In the genomic region with DNA sequence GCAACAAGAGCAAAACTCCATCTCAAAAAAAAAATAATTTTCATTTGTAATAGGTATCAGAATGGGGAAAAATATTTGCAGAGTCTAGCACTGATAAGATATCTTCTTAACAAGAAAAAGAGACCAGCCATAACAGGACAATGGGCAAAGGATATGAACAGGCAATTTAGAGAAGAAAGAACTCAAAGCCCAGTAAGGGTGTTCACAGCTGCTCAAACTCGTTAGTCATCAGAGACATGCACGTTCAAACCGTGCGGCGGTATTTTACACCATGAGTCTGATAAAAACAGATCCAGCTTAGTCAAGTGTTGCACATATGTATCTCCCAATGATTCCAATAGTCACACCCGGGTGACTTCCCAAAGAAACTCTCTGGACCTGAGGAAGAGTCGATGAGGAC, we compare ENCODE assay signal across 1 cellular context.
TF ChIP-seq lines count a peak whose summit lies in the region.

No MANE protein-coding gene starts in this region.

TF ChIP-seq in K562, 482 proteins besides CTCF, POLR2A, EP300 and RAD21:
- no peak for TF ChIP-seq XRCC3 (IDR thresholded peaks at IDR 0.05)
- no peak for TF ChIP-seq ZFP36 (IDR thresholded peaks at IDR 0.05; ENCODE audit: low read depth, low read length, partially characterized antibody)
- no peak for TF ChIP-seq ZNF124 (CRISPR knock-in tag; IDR thresholded peaks at IDR 0.05)
- peak; percentile 71; the same call in 1 of the 2 replicates for TF ChIP-seq TRIM28 (IDR thresholded peaks at IDR 0.05)
- TF ChIP-seq JUND (IDR thresholded peaks at IDR 0.05; ENCODE audit: borderline replicate concordance, low read depth, low read length), result peak; percentile 36; the same call in 1 of the 2 replicates
- no peak for TF ChIP-seq JUND (tag; IDR thresholded peaks at IDR 0.05; ENCODE audit: borderline replicate concordance, low read depth, low read length)
- TF ChIP-seq CBX3 (IDR thresholded peaks at IDR 0.05; ENCODE audit: borderline replicate concordance in 1 of 2, low read length in 2 of 2), result peak in 1 of 2 experiments; percentile 70; a peak in 1 of 3 replicates
- peak; percentile 28 for TF ChIP-seq CBFA2T3 (IDR thresholded peaks at IDR 0.05)
- no peak for TF ChIP-seq SP1 (CRISPR knock-in tag; IDR thresholded peaks at IDR 0.05)
- TF ChIP-seq FOSL1 (tag; conservative IDR thresholded peaks at IDR 0.05), result peak; percentile 14; the same call in 1 of the 2 replicates
- TF ChIP-seq C11orf30 (IDR thresholded peaks at IDR 0.05; ENCODE audit: low read depth), result no peak
- TF ChIP-seq, protein P1, sequence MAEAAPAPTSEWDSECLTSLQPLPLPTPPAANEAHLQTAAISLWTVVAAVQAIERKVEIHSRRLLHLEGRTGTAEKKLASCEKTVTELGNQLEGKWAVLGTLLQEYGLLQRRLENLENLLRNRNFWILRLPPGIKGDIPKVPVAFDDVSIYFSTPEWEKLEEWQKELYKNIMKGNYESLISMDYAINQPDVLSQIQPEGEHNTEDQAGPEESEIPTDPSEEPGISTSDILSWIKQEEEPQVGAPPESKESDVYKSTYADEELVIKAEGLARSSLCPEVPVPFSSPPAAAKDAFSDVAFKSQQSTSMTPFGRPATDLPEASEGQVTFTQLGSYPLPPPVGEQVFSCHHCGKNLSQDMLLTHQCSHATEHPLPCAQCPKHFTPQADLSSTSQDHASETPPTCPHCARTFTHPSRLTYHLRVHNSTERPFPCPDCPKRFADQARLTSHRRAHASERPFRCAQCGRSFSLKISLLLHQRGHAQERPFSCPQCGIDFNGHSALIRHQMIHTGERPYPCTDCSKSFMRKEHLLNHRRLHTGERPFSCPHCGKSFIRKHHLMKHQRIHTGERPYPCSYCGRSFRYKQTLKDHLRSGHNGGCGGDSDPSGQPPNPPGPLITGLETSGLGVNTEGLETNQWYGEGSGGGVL (CRISPR knock-in tag; IDR thresholded peaks at IDR 0.05), result no peak
- peak; percentile 74 for TF ChIP-seq BHLHE40 (IDR thresholded peaks at IDR 0.05; ENCODE audit: low read length)
- TF ChIP-seq MEIS2 (IDR thresholded peaks at IDR 0.05; ENCODE audit: partially characterized antibody), result peak; percentile 20
- TF ChIP-seq, protein P2, sequence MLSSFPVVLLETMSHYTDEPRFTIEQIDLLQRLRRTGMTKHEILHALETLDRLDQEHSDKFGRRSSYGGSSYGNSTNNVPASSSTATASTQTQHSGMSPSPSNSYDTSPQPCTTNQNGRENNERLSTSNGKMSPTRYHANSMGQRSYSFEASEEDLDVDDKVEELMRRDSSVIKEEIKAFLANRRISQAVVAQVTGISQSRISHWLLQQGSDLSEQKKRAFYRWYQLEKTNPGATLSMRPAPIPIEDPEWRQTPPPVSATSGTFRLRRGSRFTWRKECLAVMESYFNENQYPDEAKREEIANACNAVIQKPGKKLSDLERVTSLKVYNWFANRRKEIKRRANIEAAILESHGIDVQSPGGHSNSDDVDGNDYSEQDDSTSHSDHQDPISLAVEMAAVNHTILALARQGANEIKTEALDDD (IDR thresholded peaks at IDR 0.05), result peak; percentile 39; the same call in 1 of the 2 replicates
- no peak for TF ChIP-seq HMGN3 (IDR thresholded peaks at IDR 0.05; ENCODE audit: borderline replicate concordance, extremely low read depth, insufficient read length, low read depth, low read length)
- 0 out of 2 replicates have a peak, but pooled peaks have one; percentile 3 for TF ChIP-seq NFE2 (IDR thresholded peaks at IDR 0.05; ENCODE audit: low read depth)
- TF ChIP-seq, protein P3, sequence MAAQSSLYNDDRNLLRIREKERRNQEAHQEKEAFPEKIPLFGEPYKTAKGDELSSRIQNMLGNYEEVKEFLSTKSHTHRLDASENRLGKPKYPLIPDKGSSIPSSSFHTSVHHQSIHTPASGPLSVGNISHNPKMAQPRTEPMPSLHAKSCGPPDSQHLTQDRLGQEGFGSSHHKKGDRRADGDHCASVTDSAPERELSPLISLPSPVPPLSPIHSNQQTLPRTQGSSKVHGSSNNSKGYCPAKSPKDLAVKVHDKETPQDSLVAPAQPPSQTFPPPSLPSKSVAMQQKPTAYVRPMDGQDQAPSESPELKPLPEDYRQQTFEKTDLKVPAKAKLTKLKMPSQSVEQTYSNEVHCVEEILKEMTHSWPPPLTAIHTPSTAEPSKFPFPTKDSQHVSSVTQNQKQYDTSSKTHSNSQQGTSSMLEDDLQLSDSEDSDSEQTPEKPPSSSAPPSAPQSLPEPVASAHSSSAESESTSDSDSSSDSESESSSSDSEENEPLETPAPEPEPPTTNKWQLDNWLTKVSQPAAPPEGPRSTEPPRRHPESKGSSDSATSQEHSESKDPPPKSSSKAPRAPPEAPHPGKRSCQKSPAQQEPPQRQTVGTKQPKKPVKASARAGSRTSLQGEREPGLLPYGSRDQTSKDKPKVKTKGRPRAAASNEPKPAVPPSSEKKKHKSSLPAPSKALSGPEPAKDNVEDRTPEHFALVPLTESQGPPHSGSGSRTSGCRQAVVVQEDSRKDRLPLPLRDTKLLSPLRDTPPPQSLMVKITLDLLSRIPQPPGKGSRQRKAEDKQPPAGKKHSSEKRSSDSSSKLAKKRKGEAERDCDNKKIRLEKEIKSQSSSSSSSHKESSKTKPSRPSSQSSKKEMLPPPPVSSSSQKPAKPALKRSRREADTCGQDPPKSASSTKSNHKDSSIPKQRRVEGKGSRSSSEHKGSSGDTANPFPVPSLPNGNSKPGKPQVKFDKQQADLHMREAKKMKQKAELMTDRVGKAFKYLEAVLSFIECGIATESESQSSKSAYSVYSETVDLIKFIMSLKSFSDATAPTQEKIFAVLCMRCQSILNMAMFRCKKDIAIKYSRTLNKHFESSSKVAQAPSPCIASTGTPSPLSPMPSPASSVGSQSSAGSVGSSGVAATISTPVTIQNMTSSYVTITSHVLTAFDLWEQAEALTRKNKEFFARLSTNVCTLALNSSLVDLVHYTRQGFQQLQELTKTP (IDR thresholded peaks at IDR 0.05; ENCODE audit: low read depth in 1 of 2, partially characterized antibody in 2 of 2), result peak in 1 of 2 experiments; percentile 100
- peak in 1 of 2 experiments; percentile 65; a peak in 1 of 4 replicates for TF ChIP-seq TRIM24 (IDR thresholded peaks at IDR 0.05)
- TF ChIP-seq CBX2 (IDR thresholded peaks at IDR 0.05; ENCODE audit: insufficient read depth, low read length, poor library complexity, severe bottlenecking), result no peak
- TF ChIP-seq ZNF224 (CRISPR knock-in tag; IDR thresholded peaks at IDR 0.05), result no peak
- no peak for TF ChIP-seq PRMT5 (CRISPR knock-in tag; IDR thresholded peaks at IDR 0.05)
